In genomic region chrX:53262918-53263394, GRCh38 we compare ENCODE assay signal across 11 cellular contexts.
DNase-seq lines count a peak whose midpoint lies in the region; ATAC-seq and FAIRE-seq lines count a peak whose summit lies in the region.
"Had no signal": no experiment of that assay in that cellular context is flagged by ENCODE, and none has a peak within 500 bp of the region (broad histone marks: within the 10 kb centered on the region; RNA-seq: fewer than 3 reads in every experiment).

No MANE protein-coding gene starts in this region.

- no peak for DNase-seq in activated T-cell treated with anti-CD3 and anti-CD28 coated beads, Interleukin-2, amount 50 U/mL, for 24 hours
- DNase-seq in activated T-cell treated with anti-CD3 and anti-CD28 coated beads, Interleukin-2, amount 50 U/mL, for 1 hour = no peak
- peak; percentile 42 for DNase-seq in SIG-M5 (lab: John Stamatoyannopoulos, UW)
- DNase-seq in effector memory CD8-positive, alpha-beta T cell = no peak
- DNase-seq in stromal cell of bone marrow (ENCODE audit: low read depth) = peak; percentile 33
- DNase-seq in GM19239 (ENCODE audit: insufficient read length, low spot score) = no peak
- DNase-seq: CD4-positive, alpha-beta T cell; MM.1S; stimulated activated naive CD4-positive, alpha-beta T cell had no signal

- H3K27ac Mint-ChIP-seq in activated T-cell treated with anti-CD3 and anti-CD28 coated beads, Interleukin-2, amount 50 U/mL, for 24 hours = peak overlapping the region; percentile 80
- no peak overlapping the region for H3K27ac Mint-ChIP-seq in effector memory CD8-positive, alpha-beta T cell
- H3K27ac Mint-ChIP-seq: CD4-positive, alpha-beta T cell had no signal

- H3K9me3 Mint-ChIP-seq in activated T-cell treated with anti-CD3 and anti-CD28 coated beads, Interleukin-2, amount 50 U/mL, for 24 hours = no peaks in the 10 kb centered on the region
- no peaks in the 10 kb centered on the region for H3K9me3 Mint-ChIP-seq in effector memory CD8-positive, alpha-beta T cell
- H3K9me3 Mint-ChIP-seq: CD4-positive, alpha-beta T cell had no signal

- peak; percentile 53 for ATAC-seq in effector memory CD8-positive, alpha-beta T cell (replicated peaks)
- ATAC-seq in HG03039 (IDR thresholded peaks at IDR 0.05; ENCODE audit: unreplicated experiment) = no peak
- no peak for ATAC-seq in GM19397 (IDR thresholded peaks at IDR 0.05; ENCODE audit: unreplicated experiment)

- H3K27me3 Mint-ChIP-seq in activated T-cell treated with anti-CD3 and anti-CD28 coated beads, Interleukin-2, amount 50 U/mL, for 24 hours = peaks cover 47% of the 10 kb centered on the region
- H3K27me3 Mint-ChIP-seq in effector memory CD8-positive, alpha-beta T cell = no peaks in the 10 kb centered on the region
- H3K27me3 Mint-ChIP-seq: CD4-positive, alpha-beta T cell had no signal

- H3K4me3 Mint-ChIP-seq in activated T-cell treated with anti-CD3 and anti-CD28 coated beads, Interleukin-2, amount 50 U/mL, for 24 hours = peak overlapping the region; percentile 7
- peak overlapping the region; percentile 49 to 70 for H3K4me3 Mint-ChIP-seq in effector memory CD8-positive, alpha-beta T cell
- H3K4me3 Mint-ChIP-seq: CD4-positive, alpha-beta T cell had no signal

- no peaks in the 10 kb centered on the region for H3K36me3 Mint-ChIP-seq in activated T-cell treated with anti-CD3 and anti-CD28 coated beads, Interleukin-2, amount 50 U/mL, for 24 hours (ENCODE audit: low read depth)
- H3K36me3 Mint-ChIP-seq in effector memory CD8-positive, alpha-beta T cell (ENCODE audit: insufficient read depth) = peaks cover 3% of the 10 kb centered on the region

- H3K4me1 Mint-ChIP-seq in activated T-cell treated with anti-CD3 and anti-CD28 coated beads, Interleukin-2, amount 50 U/mL, for 24 hours (ENCODE audit: low read depth) = peaks cover 32% of the 10 kb centered on the region
- peaks cover 27% of the 10 kb centered on the region in 2 donors for H3K4me1 Mint-ChIP-seq in effector memory CD8-positive, alpha-beta T cell (ENCODE audit: low read depth in 2 of 2)

- no peak for FAIRE-seq in GM19239 (lab: Jason Lieb, UNC)

Comparison
In these comparisons a context has a peak if more than half of its experiments do, and no peak if none do; other contexts are left out.
1. DNase-seq: peak in SIG-M5 (single experiment) and stromal cell of bone marrow (single experiment); none in activated T-cell treated with anti-CD3 and anti-CD28 coated beads, Interleukin-2, amount 50 U/mL, for 24 hours (single experiment), activated T-cell treated with anti-CD3 and anti-CD28 coated beads, Interleukin-2, amount 50 U/mL, for 1 hour (single experiment), effector memory CD8-positive, alpha-beta T cell (0 of 3) and GM19239 (single experiment).